Comparison of ENCODE assay signal across 12 cellular contexts in the genomic region with DNA sequence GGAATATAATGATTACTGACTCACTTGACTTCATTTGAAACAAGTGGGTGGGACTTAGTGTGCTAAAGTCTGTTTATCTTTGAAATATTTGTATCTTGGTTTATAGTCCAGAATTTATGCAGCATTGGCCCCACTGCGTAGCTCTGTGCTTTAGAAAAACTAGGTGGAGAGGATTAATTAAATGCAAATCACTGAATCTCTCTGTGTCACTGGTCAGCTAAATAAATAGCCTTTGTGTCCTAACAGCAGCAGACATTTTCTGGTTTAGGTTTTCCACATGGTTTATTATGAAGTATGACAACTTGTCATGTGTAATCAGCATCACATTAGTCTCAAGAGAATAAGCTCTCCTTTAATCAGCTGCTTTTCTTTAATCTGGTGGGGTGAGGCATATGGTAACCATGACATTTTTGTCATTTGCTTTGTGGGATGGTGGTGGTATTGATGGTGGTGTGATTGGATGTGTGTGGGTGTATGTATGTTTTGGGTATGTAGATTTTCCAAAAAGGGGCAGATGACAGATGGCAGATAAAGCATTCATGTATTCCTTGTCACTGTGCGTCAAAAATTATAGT. TPM values are rescaled to one million over a fixed set of nuclear protein-coding genes. Genes with fewer than 3 reads are reported as not detected.
DNase-seq lines count a peak whose midpoint lies in the region; ATAC-seq and TF ChIP-seq lines count a peak whose summit lies in the region.
"Had no signal": no experiment of that assay in that cellular context is flagged by ENCODE, and none has a peak within 500 bp of the region (broad histone marks: within the 10 kb centered on the region; RNA-seq: fewer than 3 reads in every experiment).

No MANE protein-coding gene starts in this region.

- ATAC-seq in GM23338 = no peak
- no peak for ATAC-seq in HG02759 (IDR thresholded peaks at IDR 0.05; ENCODE audit: unreplicated experiment)
- no peak for ATAC-seq in upper lobe of left lung (ENCODE audit: low FRiP score in 2 of 2)

- H3K79me2 ChIP-seq in ACC112 (ENCODE audit: control insufficient read depth, insufficient read depth, low read length, unreplicated experiment) = peaks cover 20% of the 10 kb centered on the region
- H3K79me2 ChIP-seq in GM23338 (replicated peaks; ENCODE audit: insufficient read depth) = peaks cover 4% of the 10 kb centered on the region

- 88 to 92% methylated on average over 2 of the region's 2 CpGs for WGBS in upper lobe of left lung, 2 donors

- H3K4me3 Mint-ChIP-seq in GM23338 (no peak overlapping the region), immature natural killer cell (no peak overlapping the region)

- H4K20me1 ChIP-seq in GM23338 (replicated peaks; ENCODE audit: insufficient read depth) = peaks cover 4% of the 10 kb centered on the region

- H3F3A ChIP-seq in GM23338 (replicated peaks; ENCODE audit: low read depth) = no peaks in the 10 kb centered on the region; the same call in 1 of the 2 replicates

- H3K27ac Mint-ChIP-seq in GM23338 = no peak overlapping the region
- no peak overlapping the region for H3K27ac Mint-ChIP-seq in immature natural killer cell

- H3K4me2 ChIP-seq in GM23338 = no peak overlapping the region

- TF ChIP-seq EP300 in upper lobe of left lung (IDR thresholded peaks at IDR 0.05) = no peak

- H3K4me3 ChIP-seq in ACC112 (ENCODE audit: low read depth, low read length) (no peak overlapping the region), GM23338 (no peak overlapping the region), upper lobe of left lung (no peak overlapping the region)
- H3K4me3 ChIP-seq: coronary artery had no signal

- no peaks in the 10 kb centered on the region for H3K9me3 ChIP-seq in upper lobe of left lung

- DNase-seq in GM23338 (ENCODE audit: low spot score) (no peak), astrocyte of the hippocampus (ENCODE audit: low read depth, low spot score) (peak; percentile 66), myocyte (ENCODE audit: low read depth) (peak; percentile 24), NCI-H510A treated with DMSO at 0.1 percent for 48 hours (lab: John Stamatoyannopoulos, UW) (no peak), upper lobe of left lung (no peak), immature natural killer cell (no peak)
- DNase-seq: NCI-H2029 treated with DMSO at 0.1 percent for 48 hours, occipital lobe, Right ventricle myocardium superior had no signal

- no peak overlapping the region for H2AFZ ChIP-seq in ACC112 (ENCODE audit: low read length, unreplicated experiment)
- H2AFZ ChIP-seq in GM23338 = no peak overlapping the region

- TF ChIP-seq CTCF in GM23338 (conservative IDR thresholded peaks at IDR 0.05; ENCODE audit: low read depth in 2 of 2) = no peak
- no peak for TF ChIP-seq CTCF in upper lobe of left lung (IDR thresholded peaks at IDR 0.05)

- H3K9me3 Mint-ChIP-seq in GM23338 = no peaks in the 10 kb centered on the region
- no peaks in the 10 kb centered on the region for H3K9me3 Mint-ChIP-seq in immature natural killer cell

- H3K27me3 Mint-ChIP-seq in GM23338 (ENCODE audit: insufficient read depth, low read depth, poor library complexity) = peaks cover 2% of the 10 kb centered on the region
- no peaks in the 10 kb centered on the region for H3K27me3 Mint-ChIP-seq in immature natural killer cell (ENCODE audit: low read depth in 3 of 3)

- H3K27ac ChIP-seq in ACC112 (ENCODE audit: low read depth, low read length) (peak overlapping the region; percentile 67), GM23338 (ENCODE audit: low read depth) (0 out of 2 replicates have a peak overlapping the region, but pooled peaks have one; percentile 43), upper lobe of left lung (no peak overlapping the region)
- H3K27ac ChIP-seq: coronary artery had no signal

- H3K4me1 Mint-ChIP-seq in GM23338 (no peaks in the 10 kb centered on the region), immature natural killer cell (peaks cover 8 to 17% of the 10 kb centered on the region in 2 donors)

- no peaks in the 10 kb centered on the region for H3K36me3 ChIP-seq in ACC112 (ENCODE audit: insufficient read depth, low read length)
- H3K36me3 ChIP-seq in GM23338 (ENCODE audit: insufficient read depth) = no peaks in the 10 kb centered on the region
- peaks cover 0 to 14% (median 0%) of the 10 kb centered on the region in 4 donors for H3K36me3 ChIP-seq in upper lobe of left lung

- TF ChIP-seq POLR2A in upper lobe of left lung (IDR thresholded peaks at IDR 0.05) = no peak

- H3K27me3 ChIP-seq in ACC112 (ENCODE audit: insufficient read depth, low read length) = no peaks in the 10 kb centered on the region
- no peaks in the 10 kb centered on the region for H3K27me3 ChIP-seq in GM23338 (ENCODE audit: insufficient read depth)
- H3K27me3 ChIP-seq in upper lobe of left lung = no peaks in the 10 kb centered on the region

- H3K36me3 Mint-ChIP-seq in GM23338 (ENCODE audit: low read depth) (no peaks in the 10 kb centered on the region; the same call in 1 of the 3 replicates), immature natural killer cell (peaks cover 0 to 7% (median 3%) of the 10 kb centered on the region in 3 donors)

- 0 out of 2 replicates have a peak, but pooled peaks cover 2% of the 10 kb centered on the region for H3K9me2 ChIP-seq in GM23338 (ENCODE audit: insufficient read depth)

- H3K4me1 ChIP-seq in ACC112 (ENCODE audit: control insufficient read depth, insufficient read depth, low read length, unreplicated experiment) (peaks cover 11% of the 10 kb centered on the region), GM23338 (ENCODE audit: insufficient read depth) (no peaks in the 10 kb centered on the region), upper lobe of left lung (peaks cover 0 to 9% (median 7%) of the 10 kb centered on the region in 4 donors)

TF ChIP-seq in GM23338, 12 proteins besides CTCF, POLR2A, EP300 and RAD21 (continues in another document):
- TF ChIP-seq CREB1 (CRISPR knock-in tag; IDR thresholded peaks at IDR 0.05; ENCODE audit: low read depth) = no peak
- no peak for TF ChIP-seq NANOG (IDR thresholded peaks at IDR 0.05; ENCODE audit: borderline replicate concordance)
- TF ChIP-seq, protein P1, sequence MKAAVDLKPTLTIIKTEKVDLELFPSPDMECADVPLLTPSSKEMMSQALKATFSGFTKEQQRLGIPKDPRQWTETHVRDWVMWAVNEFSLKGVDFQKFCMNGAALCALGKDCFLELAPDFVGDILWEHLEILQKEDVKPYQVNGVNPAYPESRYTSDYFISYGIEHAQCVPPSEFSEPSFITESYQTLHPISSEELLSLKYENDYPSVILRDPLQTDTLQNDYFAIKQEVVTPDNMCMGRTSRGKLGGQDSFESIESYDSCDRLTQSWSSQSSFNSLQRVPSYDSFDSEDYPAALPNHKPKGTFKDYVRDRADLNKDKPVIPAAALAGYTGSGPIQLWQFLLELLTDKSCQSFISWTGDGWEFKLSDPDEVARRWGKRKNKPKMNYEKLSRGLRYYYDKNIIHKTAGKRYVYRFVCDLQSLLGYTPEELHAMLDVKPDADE (IDR thresholded peaks at IDR 0.05) = no peak
- TF ChIP-seq, protein P2, sequence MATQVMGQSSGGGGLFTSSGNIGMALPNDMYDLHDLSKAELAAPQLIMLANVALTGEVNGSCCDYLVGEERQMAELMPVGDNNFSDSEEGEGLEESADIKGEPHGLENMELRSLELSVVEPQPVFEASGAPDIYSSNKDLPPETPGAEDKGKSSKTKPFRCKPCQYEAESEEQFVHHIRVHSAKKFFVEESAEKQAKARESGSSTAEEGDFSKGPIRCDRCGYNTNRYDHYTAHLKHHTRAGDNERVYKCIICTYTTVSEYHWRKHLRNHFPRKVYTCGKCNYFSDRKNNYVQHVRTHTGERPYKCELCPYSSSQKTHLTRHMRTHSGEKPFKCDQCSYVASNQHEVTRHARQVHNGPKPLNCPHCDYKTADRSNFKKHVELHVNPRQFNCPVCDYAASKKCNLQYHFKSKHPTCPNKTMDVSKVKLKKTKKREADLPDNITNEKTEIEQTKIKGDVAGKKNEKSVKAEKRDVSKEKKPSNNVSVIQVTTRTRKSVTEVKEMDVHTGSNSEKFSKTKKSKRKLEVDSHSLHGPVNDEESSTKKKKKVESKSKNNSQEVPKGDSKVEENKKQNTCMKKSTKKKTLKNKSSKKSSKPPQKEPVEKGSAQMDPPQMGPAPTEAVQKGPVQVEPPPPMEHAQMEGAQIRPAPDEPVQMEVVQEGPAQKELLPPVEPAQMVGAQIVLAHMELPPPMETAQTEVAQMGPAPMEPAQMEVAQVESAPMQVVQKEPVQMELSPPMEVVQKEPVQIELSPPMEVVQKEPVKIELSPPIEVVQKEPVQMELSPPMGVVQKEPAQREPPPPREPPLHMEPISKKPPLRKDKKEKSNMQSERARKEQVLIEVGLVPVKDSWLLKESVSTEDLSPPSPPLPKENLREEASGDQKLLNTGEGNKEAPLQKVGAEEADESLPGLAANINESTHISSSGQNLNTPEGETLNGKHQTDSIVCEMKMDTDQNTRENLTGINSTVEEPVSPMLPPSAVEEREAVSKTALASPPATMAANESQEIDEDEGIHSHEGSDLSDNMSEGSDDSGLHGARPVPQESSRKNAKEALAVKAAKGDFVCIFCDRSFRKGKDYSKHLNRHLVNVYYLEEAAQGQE (IDR thresholded peaks at IDR 0.05; ENCODE audit: unreplicated experiment) = no peak
- no peak for TF ChIP-seq ZNF331 (CRISPR knock-in tag; IDR thresholded peaks at IDR 0.05; ENCODE audit: low read depth)
- no peak for TF ChIP-seq POLR2AphosphoS5 (IDR thresholded peaks at IDR 0.05; ENCODE audit: low read depth)
- TF ChIP-seq ZNF114 (CRISPR knock-in tag; IDR thresholded peaks at IDR 0.05) = no peak
- TF ChIP-seq EZH2 (IDR thresholded peaks at IDR 0.05; ENCODE audit: low read depth, unreplicated experiment) = no peak
- TF ChIP-seq STAT1 (IDR thresholded peaks at IDR 0.05; ENCODE audit: unreplicated experiment) = no peak
- no peak for TF ChIP-seq EZH2phosphoT487 (IDR thresholded peaks at IDR 0.05; ENCODE audit: unreplicated experiment)
- TF ChIP-seq JUNB (IDR thresholded peaks at IDR 0.05; ENCODE audit: unreplicated experiment) = no peak

RNA-seq across cellular contexts. Expression of a gene that starts 33.9 kb away (rescaled TPM):
- total RNA-seq in GM23338 (2014; rRNA removed; shearing (Covaris generic)) = 29.7 and 32.3 TPM in 2 replicates
- polyA plus RNA-seq in GM23338 (2016; fragmentation: Nextera tagmentation; extraction: Ambion mirVana) (21.3 and 22.4 TPM in 2 replicates), immature natural killer cell (10 to 100 TPM; 38.8 to 45.2 (median 38.9) TPM)
- total RNA-seq in myocyte (102 and 121 TPM in 2 replicates), upper lobe of left lung (10 to 100 TPM; 40.4 to 67.1 (median 45.7) TPM)
- polyA plus RNA-seq in myocyte (2012) = 60.4 TPM

RNA-seq across cellular contexts. Expression of a gene that starts 44.0 kb away (rescaled TPM):
- 74.5 and 74.8 TPM in 2 replicates for total RNA-seq in GM23338 (2014; rRNA removed; shearing (Covaris generic))
- polyA plus RNA-seq in GM23338 (2016; fragmentation: Nextera tagmentation; extraction: Ambion mirVana) (81.7 and 82.9 TPM in 2 replicates), immature natural killer cell (100 to 1,000 TPM; 128 to 163 (median 141) TPM)
- total RNA-seq in myocyte (221 and 223 TPM in 2 replicates), upper lobe of left lung (100 to 1,000 TPM in 5 of 6 donors, 10 to 100 TPM in 1; 63.5 to 153 (median 130) TPM)
- polyA plus RNA-seq in myocyte (2012) = 204 TPM

Comparison
In these comparisons a context has a peak if more than half of its experiments do, and no peak if none do; other contexts are left out.
1. H3K27ac ChIP-seq: peak in ACC112 (single experiment) and GM23338 (single experiment); none in upper lobe of left lung (0 of 4).
2. DNase-seq: peak in astrocyte of the hippocampus (single experiment) and myocyte (single experiment); none in GM23338 (single experiment), NCI-H510A treated with DMSO at 0.1 percent for 48 hours (single experiment), upper lobe of left lung (0 of 2) and immature natural killer cell (0 of 3).